ENCODE assay signal across 8 cellular contexts in genomic region chr12:56158029-56158925, GRCh38. TPM values are rescaled to one million over a fixed set of nuclear protein-coding genes. Genes with fewer than 3 reads are reported as not detected.
DNase-seq lines count a peak whose midpoint lies in the region; ATAC-seq and TF ChIP-seq lines count a peak whose summit lies in the region.

Gene MYL6 (plus strand): TSS chr12:56158359. CDS start chr12:56158402, 43 bp downstream.

- H3F3A ChIP-seq in PC-3 (ENCODE audit: low read length, unreplicated experiment) = peaks cover 5% of the 10 kb centered on the region

- H3K9me2 ChIP-seq in PC-3 (replicated peaks; ENCODE audit: low read length) = no peaks in the 10 kb centered on the region

- peak within 1 kb of the TSS; percentile 73 for H3K27ac ChIP-seq in PC-3 (ENCODE audit: low read length)
- peak within 1 kb of the TSS; percentile 96 to 100 for H3K27ac ChIP-seq in esophagus (ENCODE audit: low read depth in 2 of 2, low read length in 1 of 2)

- H3K79me2 ChIP-seq in PC-3 (ENCODE audit: low read length) = peaks cover 41% of the 10 kb centered on the region

- TF ChIP-seq CTCF in PC-3 (conservative IDR thresholded peaks at IDR 0.05; ENCODE audit: low read depth, low read length) = no peak

- peak within 1 kb of the TSS; percentile 90 for H3K9ac ChIP-seq in PC-3 (ENCODE audit: low read length)
- H3K9ac ChIP-seq in mucosa of stomach (ENCODE audit: low read length) = peak within 1 kb of the TSS; percentile 100

- H2AFZ ChIP-seq in PC-3 (ENCODE audit: low read length) = peak within 1 kb of the TSS; percentile 80

- H3K36me3 ChIP-seq in PC-3 (ENCODE audit: low read depth, low read length) = peaks cover 40% of the 10 kb centered on the region
- H3K36me3 ChIP-seq in esophagus (ENCODE audit: control insufficient read depth in 2 of 2, insufficient read depth in 2 of 2, low read length in 1 of 2) = peaks cover 7 to 25% of the 10 kb centered on the region in 2 donors
- peaks cover 29% of the 10 kb centered on the region for H3K36me3 ChIP-seq in mucosa of stomach (ENCODE audit: control insufficient read depth, insufficient read depth, low read length)

- 1% methylated on average over 30 of the region's 30 CpGs for WGBS in esophagus, 2 donors

- H3K4me1 ChIP-seq in PC-3 (ENCODE audit: insufficient read depth, low read length) (peaks cover 28% of the 10 kb centered on the region), esophagus (ENCODE audit: control insufficient read depth in 2 of 2, insufficient read depth in 2 of 2, low read length in 1 of 2) (peaks cover 5 to 10% of the 10 kb centered on the region in 2 donors), mucosa of stomach (ENCODE audit: control insufficient read depth, insufficient read depth, low read length) (peaks cover 27% of the 10 kb centered on the region)

- BruUV-seq in PC-3 (replicated peaks; lab: Mats Ljungman, UMichigan) = TSS peak; percentile 55

- H3K4me2 ChIP-seq in PC-3 (ENCODE audit: low read length) = peak within 1 kb of the TSS; percentile 97

- peaks cover 34% of the 10 kb centered on the region for H4K20me1 ChIP-seq in PC-3 (ENCODE audit: low read length)

- H3K4me3 ChIP-seq in Jurkat, Clone E6-1 (ENCODE audit: low read length) = peak within 1 kb of the TSS; percentile 96
- H3K4me3 ChIP-seq in PC-3 (ENCODE audit: low read length) (peak within 1 kb of the TSS; percentile 76), esophagus (ENCODE audit: low read depth in 1 of 2, low read length in 2 of 2) (peak within 1 kb of the TSS; percentile 79 to 99), mucosa of stomach (ENCODE audit: low read length) (peak within 1 kb of the TSS; percentile 95)

- intact Hi-C loops in PC-3 (cut with micrococcal nuclease) = loop anchor here (1.0 to 5.0 kb wide), 3 partner anchors 31 to 41 kb away; partner anchors contain the start of genes RPL41, SMARCC2 and ZC3H10

- DNase-seq in DMS 273 treated with DMSO at 0.1 percent for 48 hours (lab: John Stamatoyannopoulos, UW) = peak; percentile 88
- DNase-seq in Jurkat, Clone E6-1 (ENCODE audit: low read depth, low spot score) = peak; percentile 98
- DNase-seq in PC-3 = peak; percentile 99
- peak; percentile 81 for DNase-seq in activated T-cell treated with anti-CD3 and anti-CD28 coated beads, Interleukin-2, amount 50 U/mL, for 1 hour
- peak; percentile 72 to 79 for DNase-seq in stimulated activated CD8-positive, alpha-beta memory T cell treated with anti-CD3 and anti-CD28 coated beads, Interleukin-7, amount 100 ng/mL, for 1 hour (ENCODE audit: low read depth in 2 of 2)

- peak; percentile 78 for ATAC-seq in GM21619 (IDR thresholded peaks at IDR 0.05; ENCODE audit: unreplicated experiment)
- peak; percentile 76 for ATAC-seq in PC-3

- POLR2A ChIA-PET in PC-3 (lab: Charles Lee; ENCODE audit: unreplicated experiment) = interaction anchor here (0.5 to 1.8 kb wide), 3 partner anchors 29 to 40 kb away, joined by 4 to 6 read pairs (median 4); partner anchors contain the start of genes ESYT1 and ZC3H10

- H3K9me3 ChIP-seq in PC-3 (ENCODE audit: low read length) (no peaks in the 10 kb centered on the region), esophagus (ENCODE audit: control insufficient read depth in 2 of 2, insufficient read depth in 1 of 2, low read depth in 1 of 2, low read length in 1 of 2) (no peaks in the 10 kb centered on the region), mucosa of stomach (ENCODE audit: control insufficient read depth, low read length) (no peaks in the 10 kb centered on the region)

- no peaks in the 10 kb centered on the region for H3K27me3 ChIP-seq in PC-3 (ENCODE audit: low read length)
- H3K27me3 ChIP-seq in esophagus (ENCODE audit: control insufficient read depth in 1 of 2, insufficient read depth in 2 of 2, low read length in 2 of 2) = no peaks in the 10 kb centered on the region
- H3K27me3 ChIP-seq in mucosa of stomach (ENCODE audit: control insufficient read depth, insufficient read depth, low read length) = no peaks in the 10 kb centered on the region

- CTCF ChIA-PET in PC-3 (lab: Charles Lee) = interaction anchor here (0.8 to 0.9 kb wide), 2 partner anchors 30 to 40 kb away, joined by 3 read pairs; partner anchors contain the start of gene ZC3H10

RNA-seq across cellular contexts. Expression of gene MYL6, which starts in this region (rescaled TPM):
- 825 TPM for polyA plus RNA-seq in Jurkat, Clone E6-1 (2012; ENCODE audit: insufficient read depth, insufficient read length)
- 1,385 and 1,597 TPM in 2 replicates for total RNA-seq in PC-3 (2014; rRNA removed)
- 1,000 to 10,000 TPM; 1,769 to 2,908 TPM for polyA plus RNA-seq in esophagus

Comparison
In these comparisons a context has a peak if more than half of its experiments do, and no peak if none do; other contexts are left out.
1. Peak in every context shown above with its lines: DNase-seq, ATAC-seq, H3K4me3 ChIP-seq and H3K27ac ChIP-seq.